18 cellular contexts compared by ENCODE assay signal in the genomic region with DNA sequence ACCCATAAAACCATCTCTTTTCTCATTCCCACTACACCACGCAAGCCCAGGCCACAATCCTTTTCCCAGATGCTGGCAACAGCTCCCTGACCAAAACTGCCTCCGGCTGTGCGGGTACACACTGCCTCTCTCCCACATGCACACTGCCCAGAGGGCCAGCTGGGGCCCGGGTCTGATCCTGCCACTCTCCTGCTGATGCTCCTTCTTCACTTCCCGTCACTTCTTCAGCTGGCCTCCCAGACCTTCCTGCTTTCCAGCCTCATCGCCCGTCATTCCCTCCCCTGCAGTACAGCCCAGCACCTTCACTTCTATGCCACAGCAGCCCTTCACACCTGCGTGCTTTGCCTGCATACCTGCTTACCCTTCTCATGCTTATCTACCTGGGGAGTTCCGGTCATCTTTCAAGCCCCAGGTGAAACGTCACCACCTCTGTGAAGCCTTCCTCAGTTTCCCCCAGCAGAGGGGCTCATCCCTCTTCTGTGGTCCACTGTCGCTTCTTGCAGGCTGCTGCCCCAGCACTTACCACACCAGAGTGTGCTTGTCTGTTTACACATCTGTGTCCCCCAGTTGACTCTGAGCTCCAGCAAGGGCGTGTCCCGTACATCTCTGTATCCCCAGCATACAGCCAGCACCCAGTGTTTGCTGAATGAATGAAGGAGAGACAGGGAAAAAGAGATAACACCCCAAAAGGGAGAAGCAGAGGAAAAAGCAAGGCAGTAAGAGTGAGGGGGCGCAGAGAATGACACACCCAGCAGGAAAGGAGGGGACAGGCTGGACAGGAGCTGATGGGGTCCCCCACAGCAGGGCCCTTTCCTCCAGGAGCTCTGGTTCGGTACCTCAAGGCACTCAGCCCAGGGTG. TPM values are rescaled to one million over a fixed set of nuclear protein-coding genes. Genes with fewer than 3 reads are reported as not detected.
DNase-seq lines count a peak whose midpoint lies in the region; ATAC-seq, FAIRE-seq and TF ChIP-seq lines count a peak whose summit lies in the region.
"Had no signal": no experiment of that assay in that cellular context is flagged by ENCODE, and none has a peak within 500 bp of the region (broad histone marks: within the 10 kb centered on the region; RNA-seq: fewer than 3 reads in every experiment).

No MANE protein-coding gene starts in this region.

- no peaks in the 10 kb centered on the region for H3K9me3 ChIP-seq in H1 (ENCODE audit: insufficient read depth in 2 of 2, low read depth in 1 of 2, low read length in 1 of 2)
- no peaks in the 10 kb centered on the region for H3K9me3 ChIP-seq in trophoblast cell (ENCODE audit: insufficient read depth, low read depth, low read length)

- no peaks in the 10 kb centered on the region for H3K36me3 Mint-ChIP-seq in activated CD8-positive, alpha-beta T cell treated with anti-CD3 and anti-CD28 coated beads, Interleukin-2, amount 10 ng/mL, durations not matched to agents 7 days and 5 days (ENCODE audit: low read depth)
- H3K36me3 Mint-ChIP-seq in activated CD8-positive, alpha-beta T cell treated with anti-CD3 and anti-CD28 coated beads for 36 hours (ENCODE audit: low read depth), result no peaks in the 10 kb centered on the region
- H3K36me3 Mint-ChIP-seq: CD8-positive, alpha-beta memory T cell had no signal

- H2AFZ ChIP-seq in H1 (ENCODE audit: low read length) (no peak overlapping the region), trophoblast cell (ENCODE audit: insufficient read depth, low read length, poor library complexity) (no peak overlapping the region)

- H3K27me3 ChIP-seq in H1 (replicated peaks in 1 of 4; ENCODE audit: control insufficient read depth in 3 of 4, extremely low read depth in 1 of 4, insufficient read depth in 3 of 4, low read length in 3 of 4) (no peaks in the 10 kb centered on the region), trophoblast cell (ENCODE audit: insufficient read depth, low read length) (no peaks in the 10 kb centered on the region)

- no peak overlapping the region for H4K5ac ChIP-seq in H1 (ENCODE audit: insufficient read length, low read depth, low read length)

- no peak overlapping the region for H2BK15ac ChIP-seq in H1 (ENCODE audit: low read length)

- H3K23ac ChIP-seq in H1 (ENCODE audit: insufficient read length), result no peak overlapping the region
- no peak overlapping the region for H3K23ac ChIP-seq in trophoblast cell (ENCODE audit: low read length)

- intact Hi-C loops in activated CD8-positive, alpha-beta T cell treated with anti-CD3 and anti-CD28 coated beads for 36 hours (cut with micrococcal nuclease), result no loop called here

- H3K4me3 Mint-ChIP-seq in activated CD8-positive, alpha-beta T cell treated with anti-CD3 and anti-CD28 coated beads, Interleukin-2, amount 10 ng/mL, durations not matched to agents 7 days and 5 days, result no peak overlapping the region
- no peak overlapping the region for H3K4me3 Mint-ChIP-seq in activated CD8-positive, alpha-beta T cell treated with anti-CD3 and anti-CD28 coated beads for 36 hours
- H3K4me3 Mint-ChIP-seq: CD8-positive, alpha-beta memory T cell had no signal

- H2BK12ac ChIP-seq in H1 (ENCODE audit: low read depth, low read length) (0 out of 2 replicates have a peak overlapping the region, but pooled peaks have one; percentile 12), trophoblast cell (ENCODE audit: low read length) (no peak overlapping the region)

- H3K18ac ChIP-seq in H1 (ENCODE audit: extremely low read depth, low read length) (no peak overlapping the region), trophoblast cell (ENCODE audit: low read length) (no peak overlapping the region)

- H3K79me1 ChIP-seq in H1 (ENCODE audit: low read depth, low read length), result no peaks in the 10 kb centered on the region
- H3K79me1 ChIP-seq in trophoblast cell (ENCODE audit: low read length), result peaks cover 16% of the 10 kb centered on the region

- H2BK20ac ChIP-seq in H1 (ENCODE audit: low read length), result no peak overlapping the region

- H4K91ac ChIP-seq in H1 (replicated peaks; ENCODE audit: insufficient read length, low read length) (no peak overlapping the region), trophoblast cell (ENCODE audit: low read depth, low read length) (no peak overlapping the region)

- H3K27ac Mint-ChIP-seq in activated CD8-positive, alpha-beta T cell treated with anti-CD3 and anti-CD28 coated beads, Interleukin-2, amount 10 ng/mL, durations not matched to agents 7 days and 5 days, result peak overlapping the region; percentile 13
- H3K27ac Mint-ChIP-seq in activated CD8-positive, alpha-beta T cell treated with anti-CD3 and anti-CD28 coated beads for 36 hours, result no peak overlapping the region

- no peak for DNase-seq in activated CD8-positive, alpha-beta T cell treated with anti-CD3 and anti-CD28 coated beads, Interleukin-2, amount 10 ng/mL, durations not matched to agents 7 days and 5 days
- DNase-seq in activated CD8-positive, alpha-beta T cell treated with anti-CD3 and anti-CD28 coated beads for 36 hours, result no peak
- no peak for DNase-seq in H1 (ENCODE audit: low read depth in 1 of 2, low spot score in 2 of 2)
- no peak for DNase-seq in trophoblast cell
- no peak for DNase-seq in HT-29 (ENCODE audit: low spot score)
- no peak for DNase-seq in cerebellar nuclear complex (lab: John Stamatoyannopoulos, UW)
- no peak for DNase-seq in activated T-cell treated with anti-CD3 and anti-CD28 coated beads for 4 hours
- DNase-seq: CD8-positive, alpha-beta memory T cell; GF-D8; NCI-H1417; NCI-H2029 treated with DMSO at 0.1 percent for 48 hours; NCI-H510A treated with DMSO at 0.1 percent for 48 hours had no signal

- H4K20me1 ChIP-seq in H1 (replicated peaks in 1 of 2; ENCODE audit: control insufficient read depth in 1 of 2, insufficient read depth in 2 of 2, low read length in 2 of 2), result no peaks in the 10 kb centered on the region

- no peak overlapping the region for H3K4me2 ChIP-seq in H1 (ENCODE audit: insufficient read depth in 1 of 2, low read depth in 2 of 2, low read length in 2 of 2)
- no peak overlapping the region for H3K4me2 ChIP-seq in trophoblast cell (ENCODE audit: low read length)
- H3K4me2 ChIP-seq: KMS-11 had no signal

- peaks cover 17% of the 10 kb centered on the region for H3K27me3 Mint-ChIP-seq in activated CD8-positive, alpha-beta T cell treated with anti-CD3 and anti-CD28 coated beads, Interleukin-2, amount 10 ng/mL, durations not matched to agents 7 days and 5 days (ENCODE audit: low read depth)
- no peaks in the 10 kb centered on the region for H3K27me3 Mint-ChIP-seq in activated CD8-positive, alpha-beta T cell treated with anti-CD3 and anti-CD28 coated beads for 36 hours

- no peaks in the 10 kb centered on the region for H3K23me2 ChIP-seq in H1 (ENCODE audit: low read depth, low read length)

- no peak for TF ChIP-seq EP300 in H1 (IDR thresholded peaks at IDR 0.05; ENCODE audit: borderline replicate concordance in 1 of 2, low read depth in 2 of 2, low read length in 2 of 2)

- H3K79me2 ChIP-seq in H1 (ENCODE audit: control insufficient read depth in 1 of 2, insufficient read depth in 2 of 2, low read length in 2 of 2) (no peaks in the 10 kb centered on the region), trophoblast cell (ENCODE audit: control insufficient read depth, insufficient read depth, low read length, poor library complexity) (peaks cover 5% of the 10 kb centered on the region)

- H4K8ac ChIP-seq in H1 (ENCODE audit: extremely low read depth, insufficient read depth, low read length) (no peak overlapping the region; the same call in 1 of the 2 replicates), trophoblast cell (ENCODE audit: low read depth, low read length) (no peak overlapping the region)

- H2BK5ac ChIP-seq in H1 (ENCODE audit: low read depth, low read length) (no peak overlapping the region), trophoblast cell (ENCODE audit: low read depth, low read length, poor library complexity) (no peak overlapping the region)

- TF ChIP-seq POLR2A in H1 (IDR thresholded peaks at IDR 0.05; ENCODE audit: control extremely low read depth in 1 of 2, low read depth in 2 of 2, low read length in 2 of 2), result no peak

- H3K36me3 ChIP-seq in H1 (ENCODE audit: control insufficient read depth in 2 of 4, insufficient read depth in 4 of 4, low read length in 3 of 4), result no peaks in the 10 kb centered on the region
- H3K36me3 ChIP-seq in trophoblast cell (ENCODE audit: control insufficient read depth in 1 of 2, insufficient read depth in 2 of 2, low read length in 2 of 2), result no peaks in the 10 kb centered on the region

- H3K4me1 ChIP-seq in H1 (replicated peaks in 1 of 4; ENCODE audit: control insufficient read depth in 3 of 4, insufficient read depth in 4 of 4, low read length in 3 of 4) (peaks cover 0 to 4% (median 0%) of the 10 kb centered on the region in 4 experiments; a peak in 1 of 7 replicates), trophoblast cell (ENCODE audit: control insufficient read depth in 1 of 2, insufficient read depth in 2 of 2, low read length in 2 of 2) (peaks cover 30 to 32% of the 10 kb centered on the region in 2 experiments)

- H3K14ac ChIP-seq in H1 (ENCODE audit: insufficient read length) (no peak overlapping the region), trophoblast cell (ENCODE audit: low read length) (no peak overlapping the region)

- peaks cover 9% of the 10 kb centered on the region for H3K4me1 Mint-ChIP-seq in activated CD8-positive, alpha-beta T cell treated with anti-CD3 and anti-CD28 coated beads, Interleukin-2, amount 10 ng/mL, durations not matched to agents 7 days and 5 days (ENCODE audit: low read depth)
- no peaks in the 10 kb centered on the region for H3K4me1 Mint-ChIP-seq in activated CD8-positive, alpha-beta T cell treated with anti-CD3 and anti-CD28 coated beads for 36 hours (ENCODE audit: low read depth)
- H3K4me1 Mint-ChIP-seq: CD8-positive, alpha-beta memory T cell had no signal

- H3K56ac ChIP-seq in H1 (replicated peaks; ENCODE audit: insufficient read length, low read depth, low read length), result no peak overlapping the region

- FAIRE-seq in H1 (lab: Jason Lieb, UNC), result no peak
- FAIRE-seq: RCC 7860 had no signal

- WGBS in H1 (ENCODE audit: extremely low coverage in 1 of 2, insufficient coverage in 1 of 2, insufficient read length in 1 of 2, insufficient replicate concordance in 2 of 2, low coverage in 1 of 2, low lambda C conversion rate in 2 of 2, missing lambda C conversion rate in 1 of 2), 2 experiments, result 91% methylated on average over 15 of the region's 15 CpGs; no CpG with 5 or more reads in 1 of the 2 experiments
- WGBS in trophoblast cell (ENCODE audit: extremely low coverage, insufficient coverage, insufficient read length), result no CpG with 5 or more reads among the region's 15 CpGs

- no peak overlapping the region for H3K4ac ChIP-seq in H1 (replicated peaks; ENCODE audit: insufficient read length, low read depth, low read length)
- no peak overlapping the region for H3K4ac ChIP-seq in trophoblast cell (ENCODE audit: low read depth, low read length)

- POLR2A ChIA-PET in activated CD8-positive, alpha-beta T cell treated with anti-CD3 and anti-CD28 coated beads, Interleukin-2, amount 10 ng/mL, durations not matched to agents 7 days and 5 days (lab: Charles Lee), result no interaction called here
- POLR2A ChIA-PET in activated CD8-positive, alpha-beta T cell treated with anti-CD3 and anti-CD28 coated beads for 36 hours (lab: Charles Lee), result interaction anchor here (0.8 kb wide), 1 partner anchor 57 kb away, joined by 3 read pairs; no protein-coding TSS in a partner anchor
- POLR2A ChIA-PET in H1 (lab: Charles Lee; ENCODE audit: partially characterized antibody), result no interaction called here

- H2AK5ac ChIP-seq in H1 (ENCODE audit: low read depth, low read length) (no peak overlapping the region), trophoblast cell (ENCODE audit: low read length) (peak overlapping the region; percentile 11)

- CTCF ChIA-PET in activated CD8-positive, alpha-beta T cell treated with anti-CD3 and anti-CD28 coated beads, Interleukin-2, amount 10 ng/mL, durations not matched to agents 7 days and 5 days (lab: Charles Lee), result interaction anchor here (1.0 to 1.3 kb wide), 2 partner anchors 13 to 51 kb away, joined by 3 read pairs; no protein-coding TSS in a partner anchor
- CTCF ChIA-PET in activated CD8-positive, alpha-beta T cell treated with anti-CD3 and anti-CD28 coated beads for 36 hours (lab: Charles Lee), result interaction anchor here (1.3 to 1.4 kb wide), 2 partner anchors 19 to 20 kb away, joined by 4 read pairs; no protein-coding TSS in a partner anchor
- CTCF ChIA-PET in H1 (lab: Charles Lee; ENCODE audit: partially characterized antibody), result interaction anchor here (1.3 to 1.5 kb wide), 2 partner anchors 9 to 19 kb away, joined by 6 read pairs; no protein-coding TSS in a partner anchor

- H2BK120ac ChIP-seq in H1 (replicated peaks; ENCODE audit: low read depth, low read length), result no peak overlapping the region
- H2BK120ac ChIP-seq in trophoblast cell (ENCODE audit: insufficient read depth, low read length, poor library complexity), result no peak overlapping the region

- H3K27ac ChIP-seq in H1 (ENCODE audit: low read depth, low read length) (no peak overlapping the region), trophoblast cell (ENCODE audit: low read depth, low read length) (no peak overlapping the region)
- H3K27ac ChIP-seq: 22Rv1, KMS-11 had no signal

- no peak for ATAC-seq in activated CD8-positive, alpha-beta T cell treated with anti-CD3 and anti-CD28 coated beads, Interleukin-2, amount 10 ng/mL, durations not matched to agents 7 days and 5 days
- no peak for ATAC-seq in activated CD8-positive, alpha-beta T cell treated with anti-CD3 and anti-CD28 coated beads for 36 hours
- no peak for ATAC-seq in HG03571 (IDR thresholded peaks at IDR 0.05; ENCODE audit: unreplicated experiment)
- ATAC-seq: HCT116 had no signal

- TF ChIP-seq RAD21 in H1 (IDR thresholded peaks at IDR 0.05 in 1 of 2, conservative IDR thresholded peaks at IDR 0.05 in 1 of 2; ENCODE audit: low read depth in 2 of 2, low read length in 2 of 2), result no peak

- H3K9ac ChIP-seq in H1 (replicated peaks in 1 of 4; ENCODE audit: extremely low read depth in 1 of 4, low read depth in 3 of 4, low read length in 3 of 4) (no peak overlapping the region; a peak in 1 of 7 replicates), trophoblast cell (ENCODE audit: low read length) (no peak overlapping the region)
- H3K9ac ChIP-seq: KMS-11 had no signal

- H3K4me3 ChIP-seq in H1 (ENCODE audit: extremely low read depth in 1 of 4, insufficient read depth in 2 of 4, low read depth in 3 of 4, low read length in 4 of 4) (no peak overlapping the region), trophoblast cell (ENCODE audit: low read depth, low read length) (no peak overlapping the region)

- H4K12ac ChIP-seq in trophoblast cell (ENCODE audit: low read depth, low read length), result no peak overlapping the region

- TF ChIP-seq CTCF in activated CD8-positive, alpha-beta T cell treated with anti-CD3 and anti-CD28 coated beads for 36 hours (IDR thresholded peaks at IDR 0.05), result no peak
- TF ChIP-seq CTCF in H1 (IDR thresholded peaks at IDR 0.05; ENCODE audit: control extremely low read depth in 1 of 3, insufficient read depth in 1 of 3, low read depth in 1 of 3, low read length in 3 of 3), result no peak

- H3K9me3 Mint-ChIP-seq in activated CD8-positive, alpha-beta T cell treated with anti-CD3 and anti-CD28 coated beads, Interleukin-2, amount 10 ng/mL, durations not matched to agents 7 days and 5 days (ENCODE audit: insufficient read depth), result no peaks in the 10 kb centered on the region
- H3K9me3 Mint-ChIP-seq in activated CD8-positive, alpha-beta T cell treated with anti-CD3 and anti-CD28 coated beads for 36 hours, result no peaks in the 10 kb centered on the region
- H3K9me3 Mint-ChIP-seq: CD8-positive, alpha-beta memory T cell had no signal

RNA-seq across cellular contexts. Expression of a gene that starts 22.2 kb away (rescaled TPM):
- under 1 TPM in 1 of 2 experiments, not detected in 1; 0.10 TPM for total RNA-seq in activated CD8-positive, alpha-beta T cell treated with anti-CD3 and anti-CD28 coated beads, Interleukin-2, amount 10 ng/mL, durations not matched to agents 7 days and 5 days
- total RNA-seq in activated CD8-positive, alpha-beta T cell treated with anti-CD3 and anti-CD28 coated beads for 36 hours, result not detected
- total RNA-seq in H1 (2021; fragmentation: NEBNext Ultra II Directional; extraction: Animal tissue kit (Norgen Biotek cat#: 25700)), result 0.36 and 1.5 TPM in 2 replicates
- polyA plus RNA-seq in H1 (2011; rRNA removed), result 0.57 and 0.66 TPM in 2 replicates
- 0.88 TPM for polyA plus RNA-seq in H1 (2011; cell fraction: cytosol; rRNA removed)
- 1.4 TPM for polyA plus RNA-seq in H1 (2011; cell fraction: nucleus; rRNA removed)
- 0.69 to 1.1 TPM (median 0.82 TPM) in 4 replicates for polyA plus RNA-seq in H1 (2012, experiment 1 of 2)
- polyA plus RNA-seq in H1 (2012, experiment 2 of 2), result 0.41 TPM
- 0.65 TPM for polyA plus RNA-seq in H1 (2013, experiment 1 of 2)
- polyA plus RNA-seq in H1 (2013, experiment 2 of 2), result 0.44 TPM
- polyA minus RNA-seq in H1 (2011; rRNA and poly(A)+ RNA removed), result 1.3 and 2.1 TPM in 2 replicates
- 1.4 TPM for polyA minus RNA-seq in H1 (2011; cell fraction: cytosol; rRNA and poly(A)+ RNA removed)
- 0.90 TPM for polyA minus RNA-seq in H1 (2011; cell fraction: nucleus; rRNA and poly(A)+ RNA removed)
- polyA plus RNA-seq in trophoblast cell (2013), result 11.9 and 13.4 TPM in 2 replicates
- 0.03 and 0.29 TPM in 2 replicates for total RNA-seq in HT-29 (2014; rRNA removed; shearing (Covaris generic))
- total RNA-seq: CD8-positive, alpha-beta memory T cell; SK-MEL-5 had no signal
- polyA plus RNA-seq: CD8-positive, alpha-beta memory T cell had no signal

RNA-seq across cellular contexts. Expression of a gene that starts 55.6 kb away (rescaled TPM):
- total RNA-seq in activated CD8-positive, alpha-beta T cell treated with anti-CD3 and anti-CD28 coated beads, Interleukin-2, amount 10 ng/mL, durations not matched to agents 7 days and 5 days, result 1,000 to 10,000 TPM; 1,272 to 1,311 TPM
- 1,000 to 10,000 TPM; 2,565 to 2,588 TPM for total RNA-seq in activated CD8-positive, alpha-beta T cell treated with anti-CD3 and anti-CD28 coated beads for 36 hours
- 761 and 780 TPM in 2 replicates for total RNA-seq in H1 (2021; fragmentation: NEBNext Ultra II Directional; extraction: Animal tissue kit (Norgen Biotek cat#: 25700))
- polyA plus RNA-seq in H1 (2011; rRNA removed), result 856 and 1,089 TPM in 2 replicates
- 1,111 TPM for polyA plus RNA-seq in H1 (2011; cell fraction: cytosol; rRNA removed)
- polyA plus RNA-seq in H1 (2011; cell fraction: nucleus; rRNA removed), result 1,343 TPM
- polyA plus RNA-seq in H1 (2012, experiment 1 of 2), result 1,003 to 1,133 TPM (median 1,096 TPM) in 4 replicates
- polyA plus RNA-seq in H1 (2012, experiment 2 of 2), result 1,059 TPM
- 646 TPM for polyA plus RNA-seq in H1 (2013, experiment 1 of 2)
- 625 TPM for polyA plus RNA-seq in H1 (2013, experiment 2 of 2)
- polyA minus RNA-seq in H1 (2011; rRNA and poly(A)+ RNA removed), result 1,050 and 1,384 TPM in 2 replicates
- polyA minus RNA-seq in H1 (2011; cell fraction: cytosol; rRNA and poly(A)+ RNA removed), result 677 TPM
- 678 TPM for polyA minus RNA-seq in H1 (2011; cell fraction: nucleus; rRNA and poly(A)+ RNA removed)
- polyA plus RNA-seq in trophoblast cell (2013), result 887 and 913 TPM in 2 replicates
- total RNA-seq in HT-29 (2014; rRNA removed; shearing (Covaris generic)), result 1,702 and 1,855 TPM in 2 replicates

RNA-seq across cellular contexts. Expression of a gene that starts 57.2 kb away (rescaled TPM):
- total RNA-seq in activated CD8-positive, alpha-beta T cell treated with anti-CD3 and anti-CD28 coated beads, Interleukin-2, amount 10 ng/mL, durations not matched to agents 7 days and 5 days, result 1 to 10 TPM; 1.3 to 1.6 TPM
- 1 to 10 TPM; 2.8 TPM for total RNA-seq in activated CD8-positive, alpha-beta T cell treated with anti-CD3 and anti-CD28 coated beads for 36 hours
- total RNA-seq in H1 (2021; fragmentation: NEBNext Ultra II Directional; extraction: Animal tissue kit (Norgen Biotek cat#: 25700)), result 3.6 and 6.0 TPM in 2 replicates
- polyA plus RNA-seq in H1 (2011; rRNA removed), result 2.2 and 4.1 TPM in 2 replicates
- polyA plus RNA-seq in H1 (2011; cell fraction: cytosol; rRNA removed), result 3.8 TPM
- 5.9 TPM for polyA plus RNA-seq in H1 (2011; cell fraction: nucleus; rRNA removed)
- polyA plus RNA-seq in H1 (2012, experiment 1 of 2), result 3.0 to 4.2 TPM (median 3.3 TPM) in 4 replicates
- 0.43 TPM for polyA plus RNA-seq in H1 (2012, experiment 2 of 2)
- polyA plus RNA-seq in H1 (2013, experiment 1 of 2), result 2.8 TPM
- 3.1 TPM for polyA plus RNA-seq in H1 (2013, experiment 2 of 2)
- 15.5 and 16.2 TPM in 2 replicates for polyA minus RNA-seq in H1 (2011; rRNA and poly(A)+ RNA removed)
- 4.0 TPM for polyA minus RNA-seq in H1 (2011; cell fraction: cytosol; rRNA and poly(A)+ RNA removed)
- polyA minus RNA-seq in H1 (2011; cell fraction: nucleus; rRNA and poly(A)+ RNA removed), result 3.0 TPM
- polyA plus RNA-seq in trophoblast cell (2013), result 2.2 and 2.3 TPM in 2 replicates
- total RNA-seq in HT-29 (2014; rRNA removed; shearing (Covaris generic)), result 0.66 and 3.2 TPM in 2 replicates

RNA-seq across cellular contexts. Expression of a gene that starts 57.5 kb away (rescaled TPM):
- total RNA-seq in activated CD8-positive, alpha-beta T cell treated with anti-CD3 and anti-CD28 coated beads, Interleukin-2, amount 10 ng/mL, durations not matched to agents 7 days and 5 days, result 10 to 100 TPM; 19.0 to 21.3 TPM
- total RNA-seq in activated CD8-positive, alpha-beta T cell treated with anti-CD3 and anti-CD28 coated beads for 36 hours, result 10 to 100 TPM; 16.8 to 18.7 TPM
- total RNA-seq in H1 (2021; fragmentation: NEBNext Ultra II Directional; extraction: Animal tissue kit (Norgen Biotek cat#: 25700)), result 26.0 and 29.5 TPM in 2 replicates
- polyA plus RNA-seq in H1 (2011; rRNA removed), result 3.9 and 4.9 TPM in 2 replicates
- 5.2 TPM for polyA plus RNA-seq in H1 (2011; cell fraction: cytosol; rRNA removed)
- polyA plus RNA-seq in H1 (2011; cell fraction: nucleus; rRNA removed), result 12.6 TPM
- 5.3 to 9.8 TPM (median 6.2 TPM) in 4 replicates for polyA plus RNA-seq in H1 (2012, experiment 1 of 2)
- 0.80 TPM for polyA plus RNA-seq in H1 (2012, experiment 2 of 2)
- 6.3 TPM for polyA plus RNA-seq in H1 (2013, experiment 1 of 2)
- 5.0 TPM for polyA plus RNA-seq in H1 (2013, experiment 2 of 2)
- 61.9 and 71.4 TPM in 2 replicates for polyA minus RNA-seq in H1 (2011; rRNA and poly(A)+ RNA removed)
- polyA minus RNA-seq in H1 (2011; cell fraction: cytosol; rRNA and poly(A)+ RNA removed), result 18.6 TPM
- 93.1 TPM for polyA minus RNA-seq in H1 (2011; cell fraction: nucleus; rRNA and poly(A)+ RNA removed)
- 8.7 and 9.0 TPM in 2 replicates for polyA plus RNA-seq in trophoblast cell (2013)
- total RNA-seq in HT-29 (2014; rRNA removed; shearing (Covaris generic)), result 7.2 and 11.4 TPM in 2 replicates
